Comparison of ENCODE assay signal across 33 cellular contexts in the genomic region with DNA sequence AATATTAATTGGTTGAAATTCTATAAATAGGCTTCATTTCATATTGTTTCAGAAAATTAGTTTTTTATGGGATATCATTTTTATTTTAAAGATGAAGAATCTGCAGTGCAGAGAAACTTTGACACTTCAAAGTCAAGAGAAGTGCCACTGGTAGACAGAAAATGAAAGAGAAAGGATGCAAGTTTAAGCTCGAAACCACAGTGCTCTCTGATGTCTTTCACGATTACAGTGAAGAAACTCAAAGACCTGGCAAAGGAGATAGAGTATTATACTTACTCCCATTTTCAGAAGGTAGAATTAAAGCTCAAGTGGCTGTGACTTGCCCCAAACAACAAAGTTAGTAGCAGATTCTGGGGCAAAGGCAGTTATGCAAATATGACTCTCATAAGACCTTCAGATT.
DNase-seq lines count a peak whose midpoint lies in the region; ATAC-seq, FAIRE-seq and TF ChIP-seq lines count a peak whose summit lies in the region.
"Had no signal": no experiment of that assay in that cellular context is flagged by ENCODE, and none has a peak within 500 bp of the region (broad histone marks: within the 10 kb centered on the region; RNA-seq: fewer than 3 reads in every experiment).

No MANE protein-coding gene starts in this region.

- peak overlapping the region; percentile 84; the same call in 1 of the 2 replicates for H2AFZ ChIP-seq in MM.1S (ENCODE audit: low read length)
- H2AFZ ChIP-seq: neural progenitor cell had no signal

- no peaks in the 10 kb centered on the region for H3K27me3 ChIP-seq in MM.1S (replicated peaks; ENCODE audit: insufficient read depth, low read length)
- H3K27me3 ChIP-seq: body of pancreas, left lung, neural progenitor cell, stomach, thyroid gland, vagina had no signal

- H3K9me2 ChIP-seq in MM.1S (replicated peaks; ENCODE audit: insufficient read depth, low read length) = no peaks in the 10 kb centered on the region

- no peak for TF ChIP-seq POLR2A in H54 (IDR thresholded peaks at IDR 0.05; ENCODE audit: low read depth, low read length)

- no peak for FAIRE-seq in H54 (lab: Jason Lieb, UNC)
- FAIRE-seq: GM12892, K562 had no signal

- H3K9me3 ChIP-seq in MM.1S (replicated peaks; ENCODE audit: insufficient read depth, low read length) = no peaks in the 10 kb centered on the region; the same call in 1 of the 2 replicates
- H3K9me3 ChIP-seq: body of pancreas, thyroid gland, vagina had no signal

- peak overlapping the region; percentile 47 for H3K4me3 ChIP-seq in MM.1S (ENCODE audit: low read length)
- H3K4me3 ChIP-seq: body of pancreas, K562, left lung, neural progenitor cell, stomach, thyroid gland, vagina had no signal

- H4K20me1 ChIP-seq in MM.1S (ENCODE audit: insufficient read depth, low read length) = no peaks in the 10 kb centered on the region

- peak overlapping the region; percentile 74; the same call in 1 of the 2 replicates for H3K27ac ChIP-seq in MM.1S (ENCODE audit: low read length)
- H3K27ac ChIP-seq: body of pancreas, left lung, neural progenitor cell, stomach, thyroid gland, vagina, WERI-Rb-1 had no signal

- 0 out of 2 replicates have a peak, but pooled peaks cover 4% of the 10 kb centered on the region for H3K4me1 ChIP-seq in MM.1S (ENCODE audit: low read length)
- H3K4me1 ChIP-seq: body of pancreas, left lung, neural progenitor cell, stomach, thyroid gland, vagina had no signal

- no peak for TF ChIP-seq CTCF in MM.1S (IDR thresholded peaks at IDR 0.05; ENCODE audit: low read length)

- peak; percentile 74 for ATAC-seq in GM19035 (IDR thresholded peaks at IDR 0.05; ENCODE audit: unreplicated experiment)
- ATAC-seq in HG02885 (IDR thresholded peaks at IDR 0.05; ENCODE audit: poor library complexity, unreplicated experiment) = peak; percentile 73
- ATAC-seq in GM21528 (IDR thresholded peaks at IDR 0.05; ENCODE audit: low FRiP score, unreplicated experiment) = no peak
- ATAC-seq: activated CD8-positive, alpha-beta memory T cell treated with anti-CD3 and anti-CD28 coated beads, Interleukin-2, amount 10 ng/mL, durations not matched to agents 7 days and 5 days; body of pancreas; K562; left lung; right cardiac atrium had no signal

- H3F3A ChIP-seq in MM.1S (ENCODE audit: insufficient read depth, low read length) = peaks cover 9% of the 10 kb centered on the region

- H3K9ac ChIP-seq in MM.1S (ENCODE audit: low read length) = peak overlapping the region; percentile 49; the same call in 1 of the 2 replicates
- H3K9ac ChIP-seq: neural progenitor cell had no signal

- H3K79me2 ChIP-seq in MM.1S (ENCODE audit: low read length) = no peaks in the 10 kb centered on the region

- no peaks in the 10 kb centered on the region for H3K36me3 ChIP-seq in MM.1S (replicated peaks; ENCODE audit: insufficient read depth, low read length)
- H3K36me3 ChIP-seq: left lung, neural progenitor cell, stomach, thyroid gland, vagina, WERI-Rb-1 had no signal

- H3K4me2 ChIP-seq in MM.1S (ENCODE audit: low read depth, low read length) = peak overlapping the region; percentile 66
- H3K4me2 ChIP-seq: neural progenitor cell had no signal

- peak; percentile 9 for DNase-seq in ELR (ENCODE audit: low read depth)
- DNase-seq in MM.1S = peak; percentile 92
- DNase-seq in H54 (ENCODE audit: insufficient read length, low spot score) = no peak
- DNase-seq in activated CD4-positive, alpha-beta T cell treated with anti-CD3 and anti-CD28 coated beads, Interleukin-2, amount 50 U/mL, for 4 hours = no peak
- DNase-seq in T-helper 2 cell = no peak
- DNase-seq: activated CD4-positive, alpha-beta T cell treated with anti-CD3 and anti-CD28 coated beads, Interleukin-2, amount 10 ng/mL, durations not matched to agents 24 days and 14 days; activated CD8-positive, alpha-beta memory T cell treated with anti-CD3 and anti-CD28 coated beads, Interleukin-2, amount 10 ng/mL, durations not matched to agents 7 days and 5 days; activated naive CD4-positive, alpha-beta T cell; activated T-cell treated with anti-CD3 and anti-CD28 coated beads, Interleukin-2, amount 50 U/mL, for 48 hours; body of pancreas; CD4-positive, CD25-positive, alpha-beta regulatory T cell; cerebellar nuclear complex; H9; left lung; mesenchymal stem cell; NCI-H1436 treated with DMSO at 0.1 percent for 48 hours; NCI-H446; NCI-H774; right cardiac atrium; Right ventricle myocardium superior; stimulated activated CD4-positive, alpha-beta T cell treated with anti-CD3 and anti-CD28 coated beads, Interleukin-2, amount 100 ng/mL, for 24 hours; stomach; SW 1271; T1000; thyroid gland; WERI-Rb-1 had no signal

Comparison
In these comparisons a context has a peak if more than half of its experiments do, and no peak if none do; other contexts are left out.
1. DNase-seq: peak in ELR (single experiment) and MM.1S (single experiment); none in H54 (single experiment), activated CD4-positive, alpha-beta T cell treated with anti-CD3 and anti-CD28 coated beads, Interleukin-2, amount 50 U/mL, for 4 hours (0 of 2) and T-helper 2 cell (0 of 5).